ENCODE assay signal across 28 cellular contexts in the genomic region with DNA sequence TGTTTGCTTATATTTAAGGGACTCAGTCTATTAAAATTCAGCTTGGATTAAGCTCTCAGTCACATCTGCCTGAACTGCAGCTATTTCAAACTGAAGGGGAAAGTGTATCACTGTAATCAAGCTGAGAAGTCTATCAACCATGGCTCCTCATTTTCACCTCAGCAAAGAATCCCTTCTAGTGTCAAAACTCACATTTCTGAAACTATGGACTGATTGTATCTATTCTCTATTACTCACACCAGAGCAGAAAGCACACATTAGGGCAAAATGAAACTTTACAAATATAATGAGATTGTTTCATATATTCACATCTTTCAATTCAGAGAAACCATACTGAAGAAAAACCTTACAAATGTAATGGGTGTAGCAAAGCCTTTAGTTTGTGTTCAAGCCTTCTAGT. TPM values are rescaled to one million over a fixed set of nuclear protein-coding genes. Genes with fewer than 3 reads are reported as not detected.
DNase-seq lines count a peak whose midpoint lies in the region; ATAC-seq lines count a peak whose summit lies in the region.
"Had no signal": no experiment of that assay in that cellular context is flagged by ENCODE, and none has a peak within 500 bp of the region (broad histone marks: within the 10 kb centered on the region; RNA-seq: fewer than 3 reads in every experiment).

No MANE protein-coding gene starts in this region.

- H3K27me3 Mint-ChIP-seq in activated CD4-positive, alpha-beta T cell treated with anti-CD3 and anti-CD28 coated beads, Interleukin-2, amount 10 ng/mL, durations not matched to agents 7 days and 5 days, result no peaks in the 10 kb centered on the region
- H3K27me3 Mint-ChIP-seq in activated naive CD8-positive, alpha-beta T cell, result no peaks in the 10 kb centered on the region
- H3K27me3 Mint-ChIP-seq in activated naive CD8-positive, alpha-beta T cell treated with anti-CD3 and anti-CD28 coated beads, Interleukin-2, amount 50 U/mL, for 24 hours, result no peaks in the 10 kb centered on the region
- no peaks in the 10 kb centered on the region for H3K27me3 Mint-ChIP-seq in activated T-helper 17 cell treated with anti-CD3 and anti-CD28 coated beads, Interleukin-2, amount 50 U/mL, for 72 hours
- H3K27me3 Mint-ChIP-seq: CD4-positive, alpha-beta memory T cell had no signal

- H3K4me3 ChIP-seq in right cardiac atrium (ENCODE audit: low read length), result no peak overlapping the region
- H3K4me3 ChIP-seq: BLaER1, GM12878, HAP-1, K562, MG63 had no signal

- POLR2A ChIA-PET in activated CD4-positive, alpha-beta T cell treated with anti-CD3 and anti-CD28 coated beads, Interleukin-2, amount 10 ng/mL, durations not matched to agents 7 days and 5 days (lab: Charles Lee), result no interaction called here

- peaks cover 16% of the 10 kb centered on the region for H3K4me1 Mint-ChIP-seq in activated CD4-positive, alpha-beta T cell treated with anti-CD3 and anti-CD28 coated beads, Interleukin-2, amount 10 ng/mL, durations not matched to agents 7 days and 5 days
- peaks cover 16% of the 10 kb centered on the region for H3K4me1 Mint-ChIP-seq in activated naive CD8-positive, alpha-beta T cell (ENCODE audit: low read depth)
- H3K4me1 Mint-ChIP-seq in activated naive CD8-positive, alpha-beta T cell treated with anti-CD3 and anti-CD28 coated beads, Interleukin-2, amount 50 U/mL, for 24 hours, result peaks cover 12% of the 10 kb centered on the region
- peaks cover 7% of the 10 kb centered on the region for H3K4me1 Mint-ChIP-seq in activated T-helper 17 cell treated with anti-CD3 and anti-CD28 coated beads, Interleukin-2, amount 50 U/mL, for 72 hours

- ATAC-seq in activated naive CD8-positive, alpha-beta T cell treated with anti-CD3 and anti-CD28 coated beads, Interleukin-2, amount 50 U/mL, for 24 hours, result no peak
- ATAC-seq in activated T-helper 17 cell treated with anti-CD3 and anti-CD28 coated beads, Interleukin-2, amount 50 U/mL, for 72 hours (replicated peaks), result peak; percentile 12
- no peak for ATAC-seq in right cardiac atrium
- ATAC-seq: GM12878, K562, PC-3 had no signal

- peaks cover 7% of the 10 kb centered on the region for H3K36me3 Mint-ChIP-seq in activated CD4-positive, alpha-beta T cell treated with anti-CD3 and anti-CD28 coated beads, Interleukin-2, amount 10 ng/mL, durations not matched to agents 7 days and 5 days (ENCODE audit: low read depth)
- peaks cover 19% of the 10 kb centered on the region for H3K36me3 Mint-ChIP-seq in activated naive CD8-positive, alpha-beta T cell
- no peaks in the 10 kb centered on the region for H3K36me3 Mint-ChIP-seq in activated naive CD8-positive, alpha-beta T cell treated with anti-CD3 and anti-CD28 coated beads, Interleukin-2, amount 50 U/mL, for 24 hours (ENCODE audit: low read depth)
- no peaks in the 10 kb centered on the region for H3K36me3 Mint-ChIP-seq in activated T-helper 17 cell treated with anti-CD3 and anti-CD28 coated beads, Interleukin-2, amount 50 U/mL, for 72 hours (ENCODE audit: low read depth)
- H3K36me3 Mint-ChIP-seq: CD4-positive, alpha-beta memory T cell had no signal

- intact Hi-C loops in right cardiac atrium (cut with DNase I), result no loop called here

- no peaks in the 10 kb centered on the region for H3K27me3 ChIP-seq in right cardiac atrium (ENCODE audit: control insufficient read depth, insufficient read depth)
- H3K27me3 ChIP-seq: BLaER1, MG63 had no signal

- CTCF ChIA-PET in activated CD4-positive, alpha-beta T cell treated with anti-CD3 and anti-CD28 coated beads, Interleukin-2, amount 10 ng/mL, durations not matched to agents 7 days and 5 days (lab: Charles Lee), result no interaction called here

- H3K9me3 ChIP-seq in right cardiac atrium (ENCODE audit: control insufficient read depth, low read length), result no peaks in the 10 kb centered on the region
- H3K9me3 ChIP-seq: HAP-1 had no signal

- DNase-seq in activated CD4-positive, alpha-beta T cell treated with anti-CD3 and anti-CD28 coated beads, Interleukin-2, amount 10 ng/mL, durations not matched to agents 7 days and 5 days, result no peak
- DNase-seq in activated CD4-positive, alpha-beta T cell treated with anti-CD3 and anti-CD28 coated beads for 48 hours, result no peak
- DNase-seq in activated naive CD8-positive, alpha-beta T cell treated with anti-CD3 and anti-CD28 coated beads, Interleukin-2, amount 50 U/mL, for 24 hours, result no peak
- DNase-seq in right cardiac atrium (no peak), AG20443 (ENCODE audit: low spot score) (no peak)
- DNase-seq: CD4-positive, alpha-beta memory T cell; COR-L47; EL; GDM1; GOT3; HFFc6; MG63; NCI-H1105 treated with DMSO at 0.1 percent for 48 hours; NCI-H146; NCI-H2029; NCI-H446 treated with DMSO at 0.1 percent for 48 hours; NCI-H526; NCI-H82; NK-92 treated with Interleukin-12 subunit alpha and Interleukin-12 subunit beta, amount 100 ng/mL, for 24 hours; PC-3 had no signal

- peaks cover 18% of the 10 kb centered on the region for H3K9me3 Mint-ChIP-seq in activated CD4-positive, alpha-beta T cell treated with anti-CD3 and anti-CD28 coated beads, Interleukin-2, amount 10 ng/mL, durations not matched to agents 7 days and 5 days
- H3K9me3 Mint-ChIP-seq in activated naive CD8-positive, alpha-beta T cell (ENCODE audit: low read depth), result peaks cover 17% of the 10 kb centered on the region
- H3K9me3 Mint-ChIP-seq in activated naive CD8-positive, alpha-beta T cell treated with anti-CD3 and anti-CD28 coated beads, Interleukin-2, amount 50 U/mL, for 24 hours, result peaks cover 11% of the 10 kb centered on the region
- H3K9me3 Mint-ChIP-seq in activated T-helper 17 cell treated with anti-CD3 and anti-CD28 coated beads, Interleukin-2, amount 50 U/mL, for 72 hours, result peaks cover 3% of the 10 kb centered on the region
- H3K9me3 Mint-ChIP-seq: HFFc6 had no signal

- peak overlapping the region; percentile 42 for H3K27ac Mint-ChIP-seq in activated CD4-positive, alpha-beta T cell treated with anti-CD3 and anti-CD28 coated beads, Interleukin-2, amount 10 ng/mL, durations not matched to agents 7 days and 5 days
- H3K27ac Mint-ChIP-seq in activated naive CD8-positive, alpha-beta T cell, result peak overlapping the region; percentile 41
- H3K27ac Mint-ChIP-seq in activated naive CD8-positive, alpha-beta T cell treated with anti-CD3 and anti-CD28 coated beads, Interleukin-2, amount 50 U/mL, for 24 hours, result no peak overlapping the region
- no peak overlapping the region for H3K27ac Mint-ChIP-seq in activated T-helper 17 cell treated with anti-CD3 and anti-CD28 coated beads, Interleukin-2, amount 50 U/mL, for 72 hours
- H3K27ac Mint-ChIP-seq: HFFc6 had no signal

- H3K4me1 ChIP-seq in right cardiac atrium (ENCODE audit: control insufficient read depth, insufficient read depth, low read length), result no peaks in the 10 kb centered on the region
- H3K4me1 ChIP-seq: HAP-1 had no signal

- no peak overlapping the region for H3K27ac ChIP-seq in right cardiac atrium (ENCODE audit: low read length)
- H3K27ac ChIP-seq: BLaER1 had no signal

- H3K4me3 Mint-ChIP-seq in activated CD4-positive, alpha-beta T cell treated with anti-CD3 and anti-CD28 coated beads, Interleukin-2, amount 10 ng/mL, durations not matched to agents 7 days and 5 days, result no peak overlapping the region
- no peak overlapping the region for H3K4me3 Mint-ChIP-seq in activated naive CD8-positive, alpha-beta T cell
- no peak overlapping the region for H3K4me3 Mint-ChIP-seq in activated naive CD8-positive, alpha-beta T cell treated with anti-CD3 and anti-CD28 coated beads, Interleukin-2, amount 50 U/mL, for 24 hours
- no peak overlapping the region for H3K4me3 Mint-ChIP-seq in activated T-helper 17 cell treated with anti-CD3 and anti-CD28 coated beads, Interleukin-2, amount 50 U/mL, for 72 hours
- H3K4me3 Mint-ChIP-seq: CD4-positive, alpha-beta memory T cell; HFFc6 had no signal

RNA-seq across cellular contexts. Expression of gene C1orf146, which starts 14.6 kb away (rescaled TPM):
- not detected for total RNA-seq in activated CD4-positive, alpha-beta T cell treated with anti-CD3 and anti-CD28 coated beads, Interleukin-2, amount 10 ng/mL, durations not matched to agents 7 days and 5 days
- not detected for total RNA-seq in activated T-helper 17 cell treated with anti-CD3 and anti-CD28 coated beads, Interleukin-2, amount 50 U/mL, for 72 hours
- total RNA-seq in right cardiac atrium, result not detected
- polyA plus RNA-seq in right cardiac atrium, result not detected
- total RNA-seq: A172; CD4-positive, alpha-beta memory T cell; GM12878; HFFc6; K562; LHCN-M2; PC-3 had no signal
- polyA plus RNA-seq: CD4-positive, alpha-beta memory T cell; GM12878 had no signal

Comparison
In these comparisons a context has a peak if more than half of its experiments do, and no peak if none do; other contexts are left out.
1. H3K27ac Mint-ChIP-seq: peak in activated CD4-positive, alpha-beta T cell treated with anti-CD3 and anti-CD28 coated beads, Interleukin-2, amount 10 ng/mL, durations not matched to agents 7 days and 5 days (single experiment) and activated naive CD8-positive, alpha-beta T cell (single experiment); none in activated naive CD8-positive, alpha-beta T cell treated with anti-CD3 and anti-CD28 coated beads, Interleukin-2, amount 50 U/mL, for 24 hours (single experiment) and activated T-helper 17 cell treated with anti-CD3 and anti-CD28 coated beads, Interleukin-2, amount 50 U/mL, for 72 hours (single experiment).